Comparison of ENCODE assay signal across 8 cellular contexts in the genomic region with DNA sequence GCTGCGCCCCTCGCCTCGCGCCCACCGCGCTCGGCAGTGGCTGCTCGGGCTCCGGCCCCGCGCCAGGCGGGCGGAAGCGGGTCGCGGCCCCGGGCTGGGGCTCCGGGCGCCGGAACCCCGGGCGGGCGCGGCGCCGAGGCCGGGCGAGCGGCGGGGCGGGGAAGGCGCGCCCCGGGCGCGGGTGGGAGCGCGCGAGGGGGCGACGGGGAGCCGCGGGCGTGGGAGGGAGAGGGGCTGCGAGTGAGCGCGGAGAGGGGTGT. TPM values are rescaled to one million over a fixed set of nuclear protein-coding genes. Genes with fewer than 3 reads are reported as not detected.
A peak's percentile ranks its signal among the peaks of the same experiment; 100 is the strongest.
DNase-seq lines count a peak whose midpoint lies in the region; ATAC-seq and TF ChIP-seq lines count a peak whose summit lies in the region.

No MANE protein-coding gene starts in this region.

- 1% methylated on average over 19 of the region's 47 CpGs for WGBS in mesenchymal stem cell

- H4K91ac ChIP-seq in mesenchymal stem cell (ENCODE audit: low read length): peak overlapping the region; percentile 99

- no peak overlapping the region for H2AK5ac ChIP-seq in mesenchymal stem cell (ENCODE audit: low read length, severe bottlenecking)

- H3K27ac ChIP-seq in HEK293 (ENCODE audit: extremely low read depth, low read depth, low read length) (peak overlapping the region; percentile 76), ascending aorta (no peak overlapping the region), mesenchymal stem cell (ENCODE audit: low read length, poor library complexity, severe bottlenecking) (no peak overlapping the region)

- peak overlapping the region; percentile 83 to 99 for H3K18ac ChIP-seq in mesenchymal stem cell (ENCODE audit: low read depth in 1 of 2, low read length in 2 of 2)

- CTCF ChIA-PET in HEK293 (lab: Yijun Ruan, JAX): no interaction called here

- H3K9me3 ChIP-seq in HEK293 (ENCODE audit: control insufficient read depth, insufficient read depth, low read depth, low read length) (no peaks in the 10 kb centered on the region), ascending aorta (no peaks in the 10 kb centered on the region), mesenchymal stem cell (ENCODE audit: control insufficient read depth, low read length) (peaks cover 4% of the 10 kb centered on the region)

- H3K4me1 ChIP-seq in HEK293 (ENCODE audit: control insufficient read depth, insufficient read depth, low read length): 0 out of 2 replicates have a peak, but pooled peaks cover 4% of the 10 kb centered on the region
- H3K4me1 ChIP-seq in ascending aorta: peaks cover 10 to 12% of the 10 kb centered on the region in 2 donors
- peaks cover 5% of the 10 kb centered on the region for H3K4me1 ChIP-seq in mesenchymal stem cell (ENCODE audit: control insufficient read depth, insufficient read depth, low read depth, low read length)

- peak overlapping the region in 1 of 2 experiments; percentile 96 for H3K14ac ChIP-seq in mesenchymal stem cell (ENCODE audit: low read length in 2 of 2)

- peak overlapping the region in 1 of 2 experiments; percentile 83 for H3K4ac ChIP-seq in mesenchymal stem cell (ENCODE audit: low read depth in 1 of 2, low read length in 2 of 2)

- peak overlapping the region; percentile 90 to 91 for H3K23ac ChIP-seq in mesenchymal stem cell (ENCODE audit: low read length in 2 of 2)

- peak overlapping the region; percentile 84 for H4K8ac ChIP-seq in mesenchymal stem cell (ENCODE audit: low read length)

- peak overlapping the region in 1 of 2 experiments; percentile 72 for H2BK12ac ChIP-seq in mesenchymal stem cell (ENCODE audit: low read length in 2 of 2)

- H3K4me3 ChIP-seq in AG09309 (ENCODE audit: control insufficient read depth, low read depth, low read length) (peak overlapping the region; percentile 78), HEK293 (ENCODE audit: low read depth, low read length) (peak overlapping the region; percentile 94), ascending aorta (peak overlapping the region; percentile 58 to 67), mesenchymal stem cell (ENCODE audit: insufficient read depth in 1 of 2, low read depth in 1 of 2, low read length in 2 of 2) (peak overlapping the region; percentile 90 to 92)

- TF ChIP-seq CTCF in AG09309 (IDR thresholded peaks at IDR 0.05; ENCODE audit: control insufficient read depth, insufficient read depth, low read depth, low read length, missing control alignments) (no peak), HEK293 (tag by site-specific recombination; IDR thresholded peaks at IDR 0.05) (no peak), ascending aorta (IDR thresholded peaks at IDR 0.05) (no peak)

- intact Hi-C loops in ascending aorta (cut with DNase I): no loop called here

- H3K36me3 ChIP-seq in HEK293 (ENCODE audit: control insufficient read depth in 2 of 2, insufficient read depth in 1 of 2, low read length in 2 of 2) (peaks cover 0 to 12% of the 10 kb centered on the region in 2 experiments; a peak in 1 of 3 replicates), ascending aorta (no peaks in the 10 kb centered on the region), mesenchymal stem cell (ENCODE audit: control insufficient read depth in 1 of 2, insufficient read depth in 2 of 2, low read depth in 1 of 2, low read length in 2 of 2) (peaks cover 3 to 8% of the 10 kb centered on the region in 2 experiments)

- peak overlapping the region; percentile 44 for H2BK15ac ChIP-seq in mesenchymal stem cell (ENCODE audit: low read depth, poor library complexity, severe bottlenecking)

- no peak for ATAC-seq in GM18520 (IDR thresholded peaks at IDR 0.05; ENCODE audit: unreplicated experiment)

- POLR2A ChIA-PET in HEK293 (lab: Yijun Ruan, JAX): interaction anchor here (1.4 kb wide), 1 partner anchor 112 kb away, joined by 10 read pairs; the partner anchor contains the start of gene TRA2B

- H2BK120ac ChIP-seq in mesenchymal stem cell (ENCODE audit: low read depth, low read length): peak overlapping the region; percentile 94

- DNase-seq in AG09309 (ENCODE audit: low read depth) (no peak), ascending aorta (ENCODE audit: low spot score in 2 of 2) (no peak), mesenchymal stem cell (no peak), NCI-H187 (lab: John Stamatoyannopoulos, UW) (no peak), mesenteric fat pad (ENCODE audit: low spot score) (no peak), hippocampal formation (lab: John Stamatoyannopoulos, UW) (no peak)

- peak overlapping the region; percentile 77 for H3K9ac ChIP-seq in mesenchymal stem cell (ENCODE audit: low read length)

- H3K27me3 ChIP-seq in ascending aorta: peaks cover 12% of the 10 kb centered on the region
- no peaks in the 10 kb centered on the region for H3K27me3 ChIP-seq in mesenchymal stem cell (ENCODE audit: control insufficient read depth in 1 of 2, insufficient read depth in 1 of 2, low read length in 2 of 2)

- peak overlapping the region; percentile 99 for H3K4me2 ChIP-seq in mesenchymal stem cell (ENCODE audit: low read length, poor library complexity, severe bottlenecking)

- H2BK5ac ChIP-seq in mesenchymal stem cell (ENCODE audit: low read depth, low read length, poor library complexity, severe bottlenecking): peak overlapping the region; percentile 5

- peak overlapping the region; percentile 68 for H2AFZ ChIP-seq in mesenchymal stem cell (ENCODE audit: low read depth, low read length)

- peaks cover 7% of the 10 kb centered on the region for H3K79me1 ChIP-seq in mesenchymal stem cell (replicated peaks; ENCODE audit: low read length, poor library complexity, severe bottlenecking)

TF ChIP-seq in HEK293, 187 proteins besides CTCF, POLR2A, EP300 and RAD21:
- TF ChIP-seq ZNF169 (tag by site-specific recombination; IDR thresholded peaks at IDR 0.05) (no peak), HOXC10 (CRISPR knock-in tag; IDR thresholded peaks at IDR 0.05) (0 out of 2 replicates have a peak, but pooled peaks have one; percentile 72), ZFHX2 (tag by site-specific recombination; conservative IDR thresholded peaks at IDR 0.05) (0 out of 2 replicates have a peak, but pooled peaks have one; percentile 55)

RNA-seq across cellular contexts. Expression of gene IGF2BP2, which starts 0.5 kb away (rescaled TPM):
- total RNA-seq in ascending aorta (2.9 TPM), mesenteric fat pad (9.0 TPM)
- polyA plus RNA-seq in mesenchymal stem cell (2013, experiment 1 of 2): 102 TPM
- 99.7 TPM for polyA plus RNA-seq in mesenchymal stem cell (2013, experiment 2 of 2)
